Comparison of ENCODE assay signal across 8 cellular contexts in genomic region chr10:119724630-119725549, GRCh38.
A peak's percentile ranks its signal among the peaks of the same experiment; 100 is the strongest.
DNase-seq lines count a peak whose midpoint lies in the region; ATAC-seq and TF ChIP-seq lines count a peak whose summit lies in the region.

No MANE protein-coding gene starts in this region.

- in situ Hi-C loops in brain microvascular endothelial cell (cut with HindIII; ENCODE audit: low pct_ligation_motif_present, low sequenced_read_pairs) = no loop called here

- TF ChIP-seq CTCF in HEK293 (tag by site-specific recombination; IDR thresholded peaks at IDR 0.05) (no peak), brain microvascular endothelial cell (IDR thresholded peaks at IDR 0.05; ENCODE audit: low read depth, low read length, missing control alignments) (no peak)

- H3K27ac ChIP-seq in HEK293 (ENCODE audit: extremely low read depth, low read depth, low read length) = peak overlapping the region; percentile 85
- peak overlapping the region; percentile 70 for H3K27ac ChIP-seq in brain microvascular endothelial cell
- peak overlapping the region; percentile 81 for H3K27ac ChIP-seq in layer of hippocampus (ENCODE audit: low read depth, low read length)
- H3K27ac ChIP-seq in subcutaneous abdominal adipose tissue (ENCODE audit: low read depth, low read length) = peak overlapping the region; percentile 81

- H3K9me3 ChIP-seq in HEK293 (ENCODE audit: control insufficient read depth, insufficient read depth, low read depth, low read length) (no peaks in the 10 kb centered on the region), subcutaneous abdominal adipose tissue (ENCODE audit: control insufficient read depth in 5 of 5, low read length in 5 of 5) (no peaks in the 10 kb centered on the region)

- peak overlapping the region; percentile 81 to 93 (median 84) for H3K9ac ChIP-seq in subcutaneous abdominal adipose tissue (ENCODE audit: low read length in 5 of 5)

- no peak for ATAC-seq in HG02623 (IDR thresholded peaks at IDR 0.05; ENCODE audit: unreplicated experiment)

- POLR2A ChIA-PET in HEK293 (lab: Yijun Ruan, JAX) = interaction anchor here (0.5 to 2.2 kb wide), 27 partner anchors 8 to 551 kb away, joined by 3 to 20 read pairs (median 4); partner anchors contain the start of genes BAG3, MCMBP, RGS10 and SEC23IP

- peaks cover 16% of the 10 kb centered on the region for H3K4me1 ChIP-seq in HEK293 (ENCODE audit: control insufficient read depth, insufficient read depth, low read length)
- H3K4me1 ChIP-seq in subcutaneous abdominal adipose tissue (ENCODE audit: control insufficient read depth in 5 of 5, insufficient read depth in 5 of 5, low read length in 5 of 5) = peaks cover 4 to 28% (median 27%) of the 10 kb centered on the region in 5 donors

- H3K4me3 ChIP-seq in HEK293 (ENCODE audit: low read depth, low read length) (peak overlapping the region; percentile 62), brain microvascular endothelial cell (ENCODE audit: low read depth, low read length) (peak overlapping the region; percentile 69), subcutaneous abdominal adipose tissue (ENCODE audit: low read depth in 1 of 5, low read length in 5 of 5) (peak overlapping the region; percentile 65 to 84 (median 81))

- CTCF ChIA-PET in HEK293 (lab: Yijun Ruan, JAX) = interaction anchor here (0.6 to 2.7 kb wide), 8 partner anchors 9 to 634 kb away, joined by 3 to 10 read pairs (median 4); no protein-coding TSS in a partner anchor

- DNase-seq in NCI-H2196 (lab: John Stamatoyannopoulos, UW; ENCODE audit: unreplicated experiment) (peak; percentile 11), NCI-H2196 treated with DMSO at 0.1 percent for 48 hours (lab: John Stamatoyannopoulos, UW; ENCODE audit: unreplicated experiment) (no peak), NCI-H526 (lab: John Stamatoyannopoulos, UW) (peak; percentile 44 to 63), brain microvascular endothelial cell (no peak)

- no peaks in the 10 kb centered on the region for H3K27me3 ChIP-seq in brain microvascular endothelial cell (replicated peaks)
- H3K27me3 ChIP-seq in layer of hippocampus (ENCODE audit: control insufficient read depth, insufficient read depth, low read length) = no peaks in the 10 kb centered on the region
- no peaks in the 10 kb centered on the region for H3K27me3 ChIP-seq in subcutaneous abdominal adipose tissue (ENCODE audit: control insufficient read depth in 5 of 5, insufficient read depth in 4 of 5, low read length in 5 of 5)

- H3K36me3 ChIP-seq in HEK293 (ENCODE audit: control insufficient read depth in 2 of 2, insufficient read depth in 1 of 2, low read length in 2 of 2) = no peaks in the 10 kb centered on the region; a peak in 1 of 3 replicates
- no peaks in the 10 kb centered on the region for H3K36me3 ChIP-seq in brain microvascular endothelial cell (replicated peaks)
- no peaks in the 10 kb centered on the region for H3K36me3 ChIP-seq in subcutaneous abdominal adipose tissue (ENCODE audit: control insufficient read depth in 5 of 5, insufficient read depth in 5 of 5, low read length in 5 of 5)

TF ChIP-seq in HEK293, 187 proteins besides CTCF, POLR2A, EP300 and RAD21 (continues in another document):
- peak; percentile 62; the same call in 1 of the 2 replicates for TF ChIP-seq ZNF600 (tag by site-specific recombination; IDR thresholded peaks at IDR 0.05)
- TF ChIP-seq ZNF362 (tag by site-specific recombination; IDR thresholded peaks at IDR 0.05) = peak; percentile 86; the same call in 1 of the 2 replicates
- TF ChIP-seq KLF17 (tag by site-specific recombination; IDR thresholded peaks at IDR 0.05) = no peak
- peak; percentile 58; the same call in 1 of the 2 replicates for TF ChIP-seq INSM2 (tag by site-specific recombination; IDR thresholded peaks at IDR 0.05)
- TF ChIP-seq ZBTB10 (tag by site-specific recombination; IDR thresholded peaks at IDR 0.05) = peak; percentile 54; the same call in 1 of the 2 replicates
- no peak for TF ChIP-seq PRDM2 (tag by site-specific recombination; IDR thresholded peaks at IDR 0.05; ENCODE audit: borderline replicate concordance)

Comparison
In these comparisons a context has a peak if more than half of its experiments do, and no peak if none do; other contexts are left out.
1. DNase-seq: peak in NCI-H2196 (single experiment) and NCI-H526 (2 of 2); none in NCI-H2196 treated with DMSO at 0.1 percent for 48 hours (single experiment) and brain microvascular endothelial cell (single experiment).
2. Peak in every context shown above with its lines, with median percentiles within 50 percentile points of each other: H3K27ac ChIP-seq and H3K4me3 ChIP-seq.